Comparison of ENCODE assay signal across 11 cellular contexts in genomic region chr9:68802525-68803015, GRCh38.
DNase-seq lines count a peak whose midpoint lies in the region; ATAC-seq and TF ChIP-seq lines count a peak whose summit lies in the region.
"Had no signal": no experiment of that assay in that cellular context is flagged by ENCODE, and none has a peak within 500 bp of the region (broad histone marks: within the 10 kb centered on the region; RNA-seq: fewer than 3 reads in every experiment).

No MANE protein-coding gene starts in this region.

- no peak for TF ChIP-seq EP300 in sigmoid colon (IDR thresholded peaks at IDR 0.05)

- peak; percentile 99 for ATAC-seq in GM19035 (IDR thresholded peaks at IDR 0.05; ENCODE audit: unreplicated experiment)
- peak; percentile 98 for ATAC-seq in HG02870 (IDR thresholded peaks at IDR 0.05; ENCODE audit: unreplicated experiment)
- peak; percentile 70 for ATAC-seq in T-helper 17 cell
- ATAC-seq in left lung: no peak
- ATAC-seq: gastrocnemius medialis had no signal

- H3K27me3 ChIP-seq in sigmoid colon (no peaks in the 10 kb centered on the region), left lung (no peaks in the 10 kb centered on the region), dorsolateral prefrontal cortex (no peaks in the 10 kb centered on the region)
- H3K27me3 ChIP-seq: gastrocnemius medialis, neutrophil had no signal

- no peak for TF ChIP-seq CTCF in sigmoid colon (IDR thresholded peaks at IDR 0.05)
- TF ChIP-seq CTCF in left lung (IDR thresholded peaks at IDR 0.05): no peak
- TF ChIP-seq CTCF in dorsolateral prefrontal cortex (IDR thresholded peaks at IDR 0.05 in 54 of 56, conservative IDR thresholded peaks at IDR 0.05 in 2 of 56; ENCODE audit: low read depth in 1 of 56, partially characterized antibody in 56 of 56): no peak

- WGBS in sigmoid colon, 2 donors: 55 to 61% methylated on average over 6 of the region's 6 CpGs

- H3K36me3 ChIP-seq in sigmoid colon (no peaks in the 10 kb centered on the region), left lung (no peaks in the 10 kb centered on the region)
- H3K36me3 ChIP-seq: gastrocnemius medialis had no signal

- H3K4me3 ChIP-seq in sigmoid colon: no peak overlapping the region
- H3K4me3 ChIP-seq in left lung: no peak overlapping the region
- no peak overlapping the region for H3K4me3 ChIP-seq in dorsolateral prefrontal cortex
- H3K4me3 ChIP-seq: gastrocnemius medialis, SK-N-MC had no signal

- H3K9me3 ChIP-seq in T-helper 17 cell (ENCODE audit: control insufficient read depth, low read length, poor library complexity, severe bottlenecking) (no peaks in the 10 kb centered on the region), sigmoid colon (no peaks in the 10 kb centered on the region), left lung (no peaks in the 10 kb centered on the region)
- H3K9me3 ChIP-seq: gastrocnemius medialis, neutrophil had no signal

- peaks cover 3% of the 10 kb centered on the region for H3K36me3 Mint-ChIP-seq in T-helper 17 cell (ENCODE audit: low read depth)

- H3K4me3 Mint-ChIP-seq in T-helper 17 cell: no peak overlapping the region

- no peak overlapping the region for H3K27ac Mint-ChIP-seq in T-helper 17 cell

- peaks cover 3% of the 10 kb centered on the region for H3K4me1 Mint-ChIP-seq in T-helper 17 cell

- intact Hi-C loops in sigmoid colon (cut with DNase I) (no loop called here), left lung (cut with DNase I) (no loop called here), dorsolateral prefrontal cortex (cut with DNase I) (loop anchor here in 1 of 2 donors (10.0 kb wide), 1 partner anchor 58 kb away; no protein-coding TSS in a partner anchor)

- H3K27me3 Mint-ChIP-seq in T-helper 17 cell: peaks cover 15% of the 10 kb centered on the region

- DNase-seq in DMS79 treated with DMSO at 0.1 percent for 48 hours (lab: John Stamatoyannopoulos, UW) (peak; percentile 70), T-helper 17 cell (no peak), sigmoid colon (no peak), COLO829 (ENCODE audit: low spot score) (no peak), left lung (no peak), dorsolateral prefrontal cortex (no peak)
- DNase-seq: gastrocnemius medialis had no signal

- TF ChIP-seq POLR2A in sigmoid colon (IDR thresholded peaks at IDR 0.05): no peak

- H3K27ac ChIP-seq in sigmoid colon (no peak overlapping the region), left lung (no peak overlapping the region), dorsolateral prefrontal cortex (peak overlapping the region in 1 of 59 donors; percentile 6)
- H3K27ac ChIP-seq: gastrocnemius medialis, neutrophil, SK-N-MC had no signal

- peaks cover 0 to 37% (median 30%) of the 10 kb centered on the region in 4 donors for H3K4me1 ChIP-seq in sigmoid colon
- H3K4me1 ChIP-seq in left lung: peaks cover 3% of the 10 kb centered on the region in 2 donors
